In genomic region chr1:43073490-43074230, GRCh38 we compare ENCODE assay signal across 8 cellular contexts.
DNase-seq lines count a peak whose midpoint lies in the region; ATAC-seq lines count a peak whose summit lies in the region.

No MANE protein-coding gene starts in this region.

- no peaks in the 10 kb centered on the region for H3K9me3 ChIP-seq in CD4-positive, CD25-positive, alpha-beta regulatory T cell (ENCODE audit: control insufficient read depth in 2 of 2, low read length in 2 of 2)

- no peaks in the 10 kb centered on the region for H3K36me3 Mint-ChIP-seq in CD4-positive, CD25-positive, alpha-beta regulatory T cell
- H3K36me3 Mint-ChIP-seq in activated CD4-positive, alpha-beta memory T cell treated with anti-CD3 and anti-CD28 coated beads for 36 hours = no peaks in the 10 kb centered on the region

- POLR2A ChIA-PET in activated CD4-positive, alpha-beta memory T cell treated with anti-CD3 and anti-CD28 coated beads for 36 hours (lab: Charles Lee) = interaction anchor here (0.7 to 4.1 kb wide), 6 partner anchors 150 to 307 kb away, joined by 3 to 18 read pairs (median 4); partner anchors contain the start of genes C1orf50, P3H1 and ZNF691

- no peak overlapping the region for H3K27ac ChIP-seq in CD4-positive, CD25-positive, alpha-beta regulatory T cell (ENCODE audit: insufficient read depth, low read length, poor library complexity, severe bottlenecking)

- no peaks in the 10 kb centered on the region for H3K27me3 ChIP-seq in CD4-positive, CD25-positive, alpha-beta regulatory T cell (ENCODE audit: control insufficient read depth, insufficient read depth, low read length)

- no peaks in the 10 kb centered on the region for H3K36me3 ChIP-seq in CD4-positive, CD25-positive, alpha-beta regulatory T cell (ENCODE audit: control insufficient read depth, insufficient read depth, low read length)

- H3K27ac Mint-ChIP-seq in CD4-positive, CD25-positive, alpha-beta regulatory T cell = no peak overlapping the region
- H3K27ac Mint-ChIP-seq in activated CD4-positive, alpha-beta memory T cell treated with anti-CD3 and anti-CD28 coated beads for 36 hours = no peak overlapping the region

- CTCF ChIA-PET in activated CD4-positive, alpha-beta memory T cell treated with anti-CD3 and anti-CD28 coated beads for 36 hours (lab: Charles Lee) = interaction anchor here (0.6 to 8.4 kb wide), 69 partner anchors 9 to 1422 kb away, joined by 3 to 536 read pairs (median 5); partner anchors contain the start of genes C1orf50, ERMAP, P3H1 and SVBP

- peaks cover 0 to 14% (median 4%) of the 10 kb centered on the region in 4 donors for H3K4me1 Mint-ChIP-seq in CD4-positive, CD25-positive, alpha-beta regulatory T cell
- H3K4me1 Mint-ChIP-seq in activated CD4-positive, alpha-beta memory T cell treated with anti-CD3 and anti-CD28 coated beads for 36 hours (ENCODE audit: low read depth) = peaks cover 4% of the 10 kb centered on the region

- no peak overlapping the region for H3K4me3 ChIP-seq in CD4-positive, CD25-positive, alpha-beta regulatory T cell (ENCODE audit: low read depth, low read length)

- no peaks in the 10 kb centered on the region for H3K9me3 Mint-ChIP-seq in CD4-positive, CD25-positive, alpha-beta regulatory T cell
- no peaks in the 10 kb centered on the region for H3K9me3 Mint-ChIP-seq in activated CD4-positive, alpha-beta memory T cell treated with anti-CD3 and anti-CD28 coated beads for 36 hours

- ATAC-seq in CD4-positive, CD25-positive, alpha-beta regulatory T cell (ENCODE audit: low read depth in 2 of 2) = peak; percentile 77 to 85
- no peak for ATAC-seq in HG02642 (IDR thresholded peaks at IDR 0.05; ENCODE audit: poor library complexity, unreplicated experiment)

- no peaks in the 10 kb centered on the region for H3K27me3 Mint-ChIP-seq in CD4-positive, CD25-positive, alpha-beta regulatory T cell
- H3K27me3 Mint-ChIP-seq in activated CD4-positive, alpha-beta memory T cell treated with anti-CD3 and anti-CD28 coated beads for 36 hours = no peaks in the 10 kb centered on the region

- intact Hi-C loops in activated CD4-positive, alpha-beta memory T cell treated with anti-CD3 and anti-CD28 coated beads for 36 hours (cut with micrococcal nuclease) = loop anchor here (1.0 to 10.0 kb wide), 4 partner anchors 150 to 499 kb away; no protein-coding TSS in a partner anchor

- peaks cover 1% of the 10 kb centered on the region for H3K4me1 ChIP-seq in CD4-positive, CD25-positive, alpha-beta regulatory T cell (ENCODE audit: control insufficient read depth, insufficient read depth, low read length, poor library complexity, severe bottlenecking)

- peak; percentile 65 to 80 (median 76) for DNase-seq in CD4-positive, CD25-positive, alpha-beta regulatory T cell
- DNase-seq in HK-2 (ENCODE audit: unreplicated experiment) (peak; percentile 72), NCI-H82 treated with DMSO at 0.1 percent for 48 hours (lab: John Stamatoyannopoulos, UW; ENCODE audit: unreplicated experiment) (peak; percentile 70), lung microvascular endothelial cell (ENCODE audit: low read depth in 2 of 2) (peak; percentile 74 to 84)
- DNase-seq in activated CD4-positive, alpha-beta memory T cell treated with anti-CD3 and anti-CD28 coated beads for 36 hours = peak; percentile 80
- peak; percentile 65 for DNase-seq in effector CD8-positive, alpha-beta T cell (lab: John Stamatoyannopoulos, UW)
- peak; percentile 53 for DNase-seq in stimulated activated CD8-positive, alpha-beta memory T cell treated with anti-CD3 and anti-CD28 coated beads, Interleukin-15, amount 100 ng/mL, for 1 hour (ENCODE audit: low read depth)

- H3K4me3 Mint-ChIP-seq in CD4-positive, CD25-positive, alpha-beta regulatory T cell = no peak overlapping the region
- no peak overlapping the region for H3K4me3 Mint-ChIP-seq in activated CD4-positive, alpha-beta memory T cell treated with anti-CD3 and anti-CD28 coated beads for 36 hours
